Comparison of ENCODE assay signal across 8 cellular contexts in the genomic region with DNA sequence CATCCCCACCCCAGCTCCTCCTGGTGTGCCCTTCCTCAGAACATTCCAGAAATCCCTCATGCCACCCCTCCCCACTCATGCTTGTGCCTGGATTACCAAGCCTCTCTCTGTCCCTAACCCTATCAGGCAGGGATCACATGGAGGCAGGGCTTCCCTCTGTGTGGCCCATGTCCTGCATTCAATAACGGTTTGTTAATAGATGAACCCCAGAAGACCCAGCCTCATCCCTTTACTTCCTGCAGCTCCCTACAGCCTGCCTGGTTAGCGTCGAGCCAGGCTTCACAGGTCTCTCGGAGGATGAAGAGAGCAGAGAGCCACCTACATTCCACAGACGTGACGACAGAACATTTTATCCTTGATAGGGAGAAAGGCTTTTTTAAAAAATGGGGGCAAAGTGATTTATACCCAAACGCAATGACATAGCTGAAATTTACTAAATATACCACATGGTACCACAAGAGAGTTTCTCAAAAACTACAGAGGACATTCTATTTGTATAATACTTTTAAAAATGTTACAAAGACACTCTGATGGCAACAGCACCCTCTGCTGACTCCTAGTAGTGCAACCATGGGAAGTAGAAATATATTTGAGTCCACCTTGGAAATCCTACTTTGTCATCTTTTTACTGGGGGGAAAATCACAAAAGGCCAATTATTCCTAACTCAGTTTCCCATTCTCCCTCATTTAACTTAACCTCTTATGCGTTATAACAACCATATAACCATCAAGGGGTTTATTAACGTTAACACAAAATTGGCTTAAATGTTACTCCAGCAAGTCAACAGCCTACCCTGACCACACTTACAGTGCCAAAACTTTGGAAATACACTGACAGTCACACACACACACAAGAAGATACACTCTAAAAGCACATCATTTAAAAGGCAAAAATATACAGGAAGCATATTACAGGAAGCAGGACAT. TPM values are rescaled to one million over a fixed set of nuclear protein-coding genes. Genes with fewer than 3 reads are reported as not detected.
DNase-seq lines count a peak whose midpoint lies in the region; ATAC-seq and TF ChIP-seq lines count a peak whose summit lies in the region.

No MANE protein-coding gene starts in this region.

- H3K4me3 Mint-ChIP-seq in neural crest cell = no peak overlapping the region

- TF ChIP-seq POLR2A in Peyer's patch (IDR thresholded peaks at IDR 0.05) = no peak

- H3K36me3 ChIP-seq in GM23248 (ENCODE audit: low read depth) (no peaks in the 10 kb centered on the region), Peyer's patch (no peaks in the 10 kb centered on the region)

- DNase-seq in DMS53 (lab: John Stamatoyannopoulos, UW) (peak; percentile 80), GM23248 (peak; percentile 68), Peyer's patch (peak in 1 of 3 donors; percentile 54), epithelial cell of esophagus (ENCODE audit: low read depth) (peak; percentile 46), neural crest cell (ENCODE audit: low read depth, low spot score) (no peak)

- ATAC-seq in HG02588 (IDR thresholded peaks at IDR 0.05; ENCODE audit: unreplicated experiment) = no peak
- ATAC-seq in GM21576 (IDR thresholded peaks at IDR 0.05; ENCODE audit: unreplicated experiment) = no peak
- no peak for ATAC-seq in HG02884 (IDR thresholded peaks at IDR 0.05; ENCODE audit: unreplicated experiment)

- no peaks in the 10 kb centered on the region for H3K79me2 ChIP-seq in GM23248 (ENCODE audit: insufficient read depth)

- no peaks in the 10 kb centered on the region for H3K9me3 Mint-ChIP-seq in neural crest cell

- 0 out of 2 replicates have a peak, but pooled peaks cover 7% of the 10 kb centered on the region for H3K27me3 ChIP-seq in GM23248 (replicated peaks; ENCODE audit: insufficient read depth)
- no peaks in the 10 kb centered on the region for H3K27me3 ChIP-seq in Peyer's patch

- H3K4me2 ChIP-seq in GM23248 (ENCODE audit: unreplicated experiment) = no peak overlapping the region

- H3K36me3 Mint-ChIP-seq in neural crest cell (ENCODE audit: low read depth) = peaks cover 5% of the 10 kb centered on the region

- H4K20me1 ChIP-seq in GM23248 (ENCODE audit: insufficient read depth) = no peaks in the 10 kb centered on the region

- WGBS in GM23248 (ENCODE audit: low coverage in 1 of 2, low lambda C conversion rate in 2 of 2, missing lambda C conversion rate in 2 of 2), 2 experiments = 30 to 36% methylated on average over 9 of the region's 9 CpGs

- no peaks in the 10 kb centered on the region for H3K27me3 Mint-ChIP-seq in neural crest cell (ENCODE audit: low read depth)

- TF ChIP-seq CTCF in Peyer's patch (IDR thresholded peaks at IDR 0.05) (peak in 5 of 6 experiments; percentile 7 to 67 (median 59)), epithelial cell of esophagus (IDR thresholded peaks at IDR 0.05; ENCODE audit: insufficient read depth, low read depth, low read length, missing control alignments) (peak; percentile 76), neural crest cell (conservative IDR thresholded peaks at IDR 0.05) (peak; percentile 81)

- in situ Hi-C loops in GM23248 (cut with MboI) = loop anchor here (10.0 kb wide), 1 partner anchor 1352 kb away; no protein-coding TSS in a partner anchor

- no peak overlapping the region for H3K27ac Mint-ChIP-seq in neural crest cell (ENCODE audit: unreplicated experiment)

- peaks cover 3% of the 10 kb centered on the region for H3K9me3 ChIP-seq in GM23248 (ENCODE audit: low read depth)
- H3K9me3 ChIP-seq in Peyer's patch = no peaks in the 10 kb centered on the region

- H2AFZ ChIP-seq in GM23248 = 0 out of 2 replicates have a peak overlapping the region, but pooled peaks have one; percentile 24

- peaks cover 25% of the 10 kb centered on the region for H3K4me1 Mint-ChIP-seq in neural crest cell

- 0 out of 2 replicates have a peak, but pooled peaks cover 11% of the 10 kb centered on the region for H3K4me1 ChIP-seq in GM23248 (ENCODE audit: insufficient read depth)
- no peaks in the 10 kb centered on the region for H3K4me1 ChIP-seq in Peyer's patch

- no peak overlapping the region for H3K9ac ChIP-seq in GM23248

- H3K27ac ChIP-seq in GM23248 = no peak overlapping the region
- no peak overlapping the region for H3K27ac ChIP-seq in Peyer's patch

- no peaks in the 10 kb centered on the region for H3K9me2 ChIP-seq in GM23248 (ENCODE audit: insufficient read depth)

- no peaks in the 10 kb centered on the region for H3F3A ChIP-seq in GM23248 (ENCODE audit: insufficient read depth)

- H3K4me3 ChIP-seq in GM23248 (no peak overlapping the region), Peyer's patch (no peak overlapping the region), epithelial cell of esophagus (ENCODE audit: low read length) (no peak overlapping the region)

RNA-seq across cellular contexts. Expression of a gene that starts 30.7 kb away (rescaled TPM):
- 0.22 TPM in 1 of 2 replicates, not detected in the other for total RNA-seq in GM23248 (2014; rRNA removed; shearing (Covaris generic))
- 0.54 and 1.1 TPM in 2 replicates for polyA plus RNA-seq in GM23248 (2016; fragmentation: Nextera tagmentation; extraction: Ambion mirVana)
- not detected for total RNA-seq in Peyer's patch
- total RNA-seq in neural crest cell = 1.7 and 2.7 TPM in 2 replicates

RNA-seq across cellular contexts. Expression of a gene that starts 31.4 kb away (rescaled TPM):
- 27.6 and 32.1 TPM in 2 replicates for total RNA-seq in GM23248 (2014; rRNA removed; shearing (Covaris generic))
- polyA plus RNA-seq in GM23248 (2016; fragmentation: Nextera tagmentation; extraction: Ambion mirVana) = 88.0 and 91.6 TPM in 2 replicates
- total RNA-seq in Peyer's patch (10 to 100 TPM; 15.9 to 36.3 (median 22.2) TPM), neural crest cell (42.4 and 43.8 TPM in 2 replicates)
